9 cellular contexts compared by ENCODE assay signal in genomic region chr1:67019600-67020136, GRCh38. TPM values are rescaled to one million over a fixed set of nuclear protein-coding genes. Genes with fewer than 3 reads are reported as not detected.
A peak's percentile ranks its signal among the peaks of the same experiment; 100 is the strongest.
DNase-seq lines count a peak whose midpoint lies in the region; ATAC-seq and TF ChIP-seq lines count a peak whose summit lies in the region.
"Had no signal": no experiment of that assay in that cellular context is flagged by ENCODE, and none has a peak within 500 bp of the region (broad histone marks: within the 10 kb centered on the region; RNA-seq: fewer than 3 reads in every experiment).

No MANE protein-coding gene starts in this region.

- no peaks in the 10 kb centered on the region for H3K9me3 ChIP-seq in left ventricle myocardium inferior (replicated peaks)
- H3K9me3 ChIP-seq in effector memory CD4-positive, alpha-beta T cell (ENCODE audit: control insufficient read depth, low read length), result no peaks in the 10 kb centered on the region

- H3K4me1 ChIP-seq in left ventricle myocardium inferior, result peaks cover 36% of the 10 kb centered on the region
- no peaks in the 10 kb centered on the region for H3K4me1 ChIP-seq in effector memory CD4-positive, alpha-beta T cell (ENCODE audit: control insufficient read depth, insufficient read depth, low read length, poor library complexity, severe bottlenecking)

- H3K36me3 ChIP-seq in left ventricle myocardium inferior, result peaks cover 8% of the 10 kb centered on the region
- peaks cover 17% of the 10 kb centered on the region for H3K36me3 ChIP-seq in effector memory CD4-positive, alpha-beta T cell (ENCODE audit: control insufficient read depth, insufficient read depth, low read length)

- no peak overlapping the region for H3K4me3 ChIP-seq in left ventricle myocardium inferior
- H3K4me3 ChIP-seq in effector memory CD4-positive, alpha-beta T cell (ENCODE audit: insufficient read depth, low read depth, low read length, poor library complexity, severe bottlenecking), result no peak overlapping the region

- DNase-seq in GM04504 (ENCODE audit: low read depth), result peak; percentile 47
- peak; percentile 18 for DNase-seq in amniotic stem cell (lab: John Stamatoyannopoulos, UW)
- DNase-seq in left ventricle myocardium inferior, result no peak
- DNase-seq in putamen (ENCODE audit: low spot score), result peak; percentile 39
- no peak for DNase-seq in natural killer cell treated with Interleukin-12 subunit alpha and Interleukin-12 subunit beta and Interleukin-15 and Interleukin-18, amount 100 ng/mL, for 72 hours (ENCODE audit: low spot score)
- no peak for DNase-seq in effector memory CD4-positive, alpha-beta T cell
- DNase-seq: GF-D8 had no signal

- no peak overlapping the region for H3K27ac Mint-ChIP-seq in natural killer cell treated with Interleukin-12 subunit alpha and Interleukin-12 subunit beta and Interleukin-15 and Interleukin-18, amount 100 ng/mL, for 72 hours

- H3K27ac ChIP-seq in left ventricle myocardium inferior (replicated peaks), result peak overlapping the region; percentile 63
- H3K27ac ChIP-seq in effector memory CD4-positive, alpha-beta T cell (ENCODE audit: insufficient read depth, low read length, poor library complexity, severe bottlenecking), result no peak overlapping the region

- H3K27me3 ChIP-seq in left ventricle myocardium inferior (ENCODE audit: low read depth), result no peaks in the 10 kb centered on the region
- H3K27me3 ChIP-seq in effector memory CD4-positive, alpha-beta T cell (replicated peaks; ENCODE audit: control insufficient read depth, insufficient read depth, low read length, poor library complexity, severe bottlenecking), result no peaks in the 10 kb centered on the region

- ATAC-seq in natural killer cell treated with Interleukin-12 subunit alpha and Interleukin-12 subunit beta and Interleukin-15 and Interleukin-18, amount 100 ng/mL, for 72 hours, result no peak
- ATAC-seq in GM19328 (IDR thresholded peaks at IDR 0.05; ENCODE audit: unreplicated experiment) (no peak), GM18520 (IDR thresholded peaks at IDR 0.05; ENCODE audit: unreplicated experiment) (no peak)

- H3K4me1 Mint-ChIP-seq in natural killer cell treated with Interleukin-12 subunit alpha and Interleukin-12 subunit beta and Interleukin-15 and Interleukin-18, amount 100 ng/mL, for 72 hours (ENCODE audit: low read depth in 2 of 2), result peaks cover 0 to 3% of the 10 kb centered on the region in 2 donors

- H3K9me3 Mint-ChIP-seq in natural killer cell treated with Interleukin-12 subunit alpha and Interleukin-12 subunit beta and Interleukin-15 and Interleukin-18, amount 100 ng/mL, for 72 hours, result no peaks in the 10 kb centered on the region

- no peak for TF ChIP-seq CTCF in left ventricle myocardium inferior (IDR thresholded peaks at IDR 0.05; ENCODE audit: borderline replicate concordance)

- peaks cover 21% of the 10 kb centered on the region for H3K36me3 Mint-ChIP-seq in natural killer cell treated with Interleukin-12 subunit alpha and Interleukin-12 subunit beta and Interleukin-15 and Interleukin-18, amount 100 ng/mL, for 72 hours

- no peak overlapping the region for H3K4me3 Mint-ChIP-seq in natural killer cell treated with Interleukin-12 subunit alpha and Interleukin-12 subunit beta and Interleukin-15 and Interleukin-18, amount 100 ng/mL, for 72 hours

- H3K27me3 Mint-ChIP-seq in natural killer cell treated with Interleukin-12 subunit alpha and Interleukin-12 subunit beta and Interleukin-15 and Interleukin-18, amount 100 ng/mL, for 72 hours, result no peaks in the 10 kb centered on the region

- intact Hi-C loops in left ventricle myocardium inferior (cut with micrococcal nuclease), result no loop called here

RNA-seq across cellular contexts. Expression of gene SLC35D1, which starts 34.3 kb away (rescaled TPM):
- total RNA-seq in left ventricle myocardium inferior, result 2.6 TPM
- 10 to 100 TPM; 26.6 to 28.2 TPM for total RNA-seq in natural killer cell treated with Interleukin-12 subunit alpha and Interleukin-12 subunit beta and Interleukin-15 and Interleukin-18, amount 100 ng/mL, for 72 hours

Comparison
In these comparisons a context has a peak if more than half of its experiments do, and no peak if none do; other contexts are left out.
1. DNase-seq: peak in GM04504 (single experiment), amniotic stem cell (single experiment) and putamen (single experiment); none in left ventricle myocardium inferior (single experiment), natural killer cell treated with Interleukin-12 subunit alpha and Interleukin-12 subunit beta and Interleukin-15 and Interleukin-18, amount 100 ng/mL, for 72 hours (single experiment) and effector memory CD4-positive, alpha-beta T cell (0 of 3).